Comparison of ENCODE assay signal across 1 cellular context in genomic region chr16:10322723-10323527, GRCh38.
TF ChIP-seq lines count a peak whose summit lies in the region.

No MANE protein-coding gene starts in this region.

TF ChIP-seq in K562, 482 proteins besides CTCF, POLR2A, EP300 and RAD21 (continued from another document and continues in another):
- no peak for TF ChIP-seq RERE (CRISPR knock-in tag; IDR thresholded peaks at IDR 0.05; ENCODE audit: borderline replicate concordance)
- peak; percentile 85 for TF ChIP-seq CBFA2T2 (conservative IDR thresholded peaks at IDR 0.05)
- TF ChIP-seq EZH2 (IDR thresholded peaks at IDR 0.05; ENCODE audit: borderline replicate concordance, low read depth, low read length), result no peak
- TF ChIP-seq KLF1 (tag; IDR thresholded peaks at IDR 0.05), result no peak
- no peak for TF ChIP-seq MCM7 (IDR thresholded peaks at IDR 0.05)
- TF ChIP-seq KLF16 (IDR thresholded peaks at IDR 0.05), result peak; percentile 36; the same call in 1 of the 2 replicates
- TF ChIP-seq TBL1XR1 (IDR thresholded peaks at IDR 0.05; ENCODE audit: low read length in 2 of 2), result 0 out of 4 replicates have a peak, but pooled peaks of 1 of the 2 experiments have one; percentile 8
- no peak for TF ChIP-seq TOE1 (IDR thresholded peaks at IDR 0.05; ENCODE audit: borderline replicate concordance)
- TF ChIP-seq TOE1 (CRISPR knock-in tag; IDR thresholded peaks at IDR 0.05; ENCODE audit: borderline replicate concordance, low read depth), result no peak
- no peak for TF ChIP-seq SIX5 (IDR thresholded peaks at IDR 0.05; ENCODE audit: borderline replicate concordance in 1 of 2, insufficient read depth in 1 of 2, low read depth in 1 of 2, low read length in 2 of 2)
- TF ChIP-seq DPF2 (IDR thresholded peaks at IDR 0.05), result peak; percentile 80
- TF ChIP-seq, protein P1, sequence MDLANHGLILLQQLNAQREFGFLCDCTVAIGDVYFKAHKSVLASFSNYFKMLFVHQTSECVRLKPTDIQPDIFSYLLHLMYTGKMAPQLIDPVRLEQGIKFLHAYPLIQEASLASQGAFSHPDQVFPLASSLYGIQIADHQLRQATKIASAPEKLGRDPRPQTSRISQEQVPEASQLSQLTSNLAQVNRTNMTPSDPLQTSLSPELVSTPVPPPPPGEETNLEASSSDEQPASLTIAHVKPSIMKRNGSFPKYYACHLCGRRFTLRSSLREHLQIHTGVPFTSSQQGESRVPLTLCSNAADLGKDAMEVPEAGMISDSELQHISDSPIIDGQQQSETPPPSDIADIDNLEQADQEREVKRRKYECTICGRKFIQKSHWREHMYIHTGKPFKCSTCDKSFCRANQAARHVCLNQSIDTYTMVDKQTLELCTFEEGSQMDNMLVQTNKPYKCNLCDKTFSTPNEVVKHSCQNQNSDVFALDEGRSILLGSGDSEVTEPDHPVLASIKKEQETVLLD (IDR thresholded peaks at IDR 0.05), result 0 out of 2 replicates have a peak, but pooled peaks have one; percentile 27
- no peak for TF ChIP-seq CBX2 (IDR thresholded peaks at IDR 0.05; ENCODE audit: insufficient read depth, low read length, poor library complexity, severe bottlenecking)
- TF ChIP-seq TCF3 (CRISPR knock-in tag; IDR thresholded peaks at IDR 0.05), result peak; percentile 64
- TF ChIP-seq FOXJ3 (CRISPR knock-in tag; IDR thresholded peaks at IDR 0.05), result no peak
- TF ChIP-seq ZNF655 (CRISPR knock-in tag; IDR thresholded peaks at IDR 0.05), result no peak
- 0 out of 2 replicates have a peak, but pooled peaks have one; percentile 30 for TF ChIP-seq SMARCE1 (IDR thresholded peaks at IDR 0.05)
- TF ChIP-seq ARID1B (IDR thresholded peaks at IDR 0.05), result peak; percentile 80
- TF ChIP-seq MBD1 (CRISPR knock-in tag; IDR thresholded peaks at IDR 0.05), result no peak
- peak; percentile 53; the same call in 1 of the 2 replicates for TF ChIP-seq FOXM1 (IDR thresholded peaks at IDR 0.05; ENCODE audit: low read depth)
- no peak for TF ChIP-seq FOXM1 (CRISPR knock-in tag; IDR thresholded peaks at IDR 0.05; ENCODE audit: low read depth)
- peak in 1 of 2 experiments; percentile 85; a peak in 1 of 4 replicates for TF ChIP-seq FOXA3 (CRISPR knock-in tag; conservative IDR thresholded peaks at IDR 0.05 in 1 of 2, IDR thresholded peaks at IDR 0.05 in 1 of 2)
- peak; percentile 31 to 50; a peak in 2 of 4 replicates for TF ChIP-seq ARNT (IDR thresholded peaks at IDR 0.05)
- no peak for TF ChIP-seq THAP7 (CRISPR knock-in tag; IDR thresholded peaks at IDR 0.05)
- TF ChIP-seq, protein P2, sequence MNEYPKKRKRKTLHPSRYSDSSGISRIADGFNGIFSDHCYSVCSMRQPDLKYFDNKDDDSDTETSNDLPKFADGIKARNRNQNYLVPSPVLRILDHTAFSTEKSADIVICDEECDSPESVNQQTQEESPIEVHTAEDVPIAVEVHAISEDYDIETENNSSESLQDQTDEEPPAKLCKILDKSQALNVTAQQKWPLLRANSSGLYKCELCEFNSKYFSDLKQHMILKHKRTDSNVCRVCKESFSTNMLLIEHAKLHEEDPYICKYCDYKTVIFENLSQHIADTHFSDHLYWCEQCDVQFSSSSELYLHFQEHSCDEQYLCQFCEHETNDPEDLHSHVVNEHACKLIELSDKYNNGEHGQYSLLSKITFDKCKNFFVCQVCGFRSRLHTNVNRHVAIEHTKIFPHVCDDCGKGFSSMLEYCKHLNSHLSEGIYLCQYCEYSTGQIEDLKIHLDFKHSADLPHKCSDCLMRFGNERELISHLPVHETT (CRISPR knock-in tag; conservative IDR thresholded peaks at IDR 0.05 in 1 of 2, IDR thresholded peaks at IDR 0.05 in 1 of 2), result peak in 1 of 2 experiments; percentile 43; a peak in 1 of 4 replicates
- no peak for TF ChIP-seq ETS2 (tag; IDR thresholded peaks at IDR 0.05; ENCODE audit: borderline replicate concordance, poor library complexity, severe bottlenecking)
- TF ChIP-seq FOXK1 (CRISPR knock-in tag; IDR thresholded peaks at IDR 0.05; ENCODE audit: borderline replicate concordance), result no peak
- no peak for TF ChIP-seq E2F1 (CRISPR knock-in tag; IDR thresholded peaks at IDR 0.05)
- TF ChIP-seq FOXA1 (IDR thresholded peaks at IDR 0.05; ENCODE audit: borderline replicate concordance), result no peak
- peak; percentile 28; the same call in 1 of the 2 replicates for TF ChIP-seq SMAD4 (CRISPR knock-in tag; conservative IDR thresholded peaks at IDR 0.05)
- 0 out of 2 replicates have a peak, but pooled peaks have one; percentile 25 for TF ChIP-seq MYBL2 (IDR thresholded peaks at IDR 0.05; ENCODE audit: low read depth)
- TF ChIP-seq MYBL2 (CRISPR knock-in tag; IDR thresholded peaks at IDR 0.05; ENCODE audit: borderline replicate concordance), result no peak
- peak in 1 of 2 experiments; percentile 61; a peak in 1 of 4 replicates for TF ChIP-seq HDAC1 (IDR thresholded peaks at IDR 0.05)
- TF ChIP-seq STAT5A (IDR thresholded peaks at IDR 0.05; ENCODE audit: borderline replicate concordance, low read length), result peak; percentile 53
- TF ChIP-seq TEAD4 (IDR thresholded peaks at IDR 0.05; ENCODE audit: low read length), result peak; percentile 70
- TF ChIP-seq TEAD4 (CRISPR knock-in tag; IDR thresholded peaks at IDR 0.05; ENCODE audit: borderline replicate concordance), result no peak
- TF ChIP-seq, protein P3, sequence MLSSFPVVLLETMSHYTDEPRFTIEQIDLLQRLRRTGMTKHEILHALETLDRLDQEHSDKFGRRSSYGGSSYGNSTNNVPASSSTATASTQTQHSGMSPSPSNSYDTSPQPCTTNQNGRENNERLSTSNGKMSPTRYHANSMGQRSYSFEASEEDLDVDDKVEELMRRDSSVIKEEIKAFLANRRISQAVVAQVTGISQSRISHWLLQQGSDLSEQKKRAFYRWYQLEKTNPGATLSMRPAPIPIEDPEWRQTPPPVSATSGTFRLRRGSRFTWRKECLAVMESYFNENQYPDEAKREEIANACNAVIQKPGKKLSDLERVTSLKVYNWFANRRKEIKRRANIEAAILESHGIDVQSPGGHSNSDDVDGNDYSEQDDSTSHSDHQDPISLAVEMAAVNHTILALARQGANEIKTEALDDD (IDR thresholded peaks at IDR 0.05), result peak; percentile 84
- TF ChIP-seq, protein P4, sequence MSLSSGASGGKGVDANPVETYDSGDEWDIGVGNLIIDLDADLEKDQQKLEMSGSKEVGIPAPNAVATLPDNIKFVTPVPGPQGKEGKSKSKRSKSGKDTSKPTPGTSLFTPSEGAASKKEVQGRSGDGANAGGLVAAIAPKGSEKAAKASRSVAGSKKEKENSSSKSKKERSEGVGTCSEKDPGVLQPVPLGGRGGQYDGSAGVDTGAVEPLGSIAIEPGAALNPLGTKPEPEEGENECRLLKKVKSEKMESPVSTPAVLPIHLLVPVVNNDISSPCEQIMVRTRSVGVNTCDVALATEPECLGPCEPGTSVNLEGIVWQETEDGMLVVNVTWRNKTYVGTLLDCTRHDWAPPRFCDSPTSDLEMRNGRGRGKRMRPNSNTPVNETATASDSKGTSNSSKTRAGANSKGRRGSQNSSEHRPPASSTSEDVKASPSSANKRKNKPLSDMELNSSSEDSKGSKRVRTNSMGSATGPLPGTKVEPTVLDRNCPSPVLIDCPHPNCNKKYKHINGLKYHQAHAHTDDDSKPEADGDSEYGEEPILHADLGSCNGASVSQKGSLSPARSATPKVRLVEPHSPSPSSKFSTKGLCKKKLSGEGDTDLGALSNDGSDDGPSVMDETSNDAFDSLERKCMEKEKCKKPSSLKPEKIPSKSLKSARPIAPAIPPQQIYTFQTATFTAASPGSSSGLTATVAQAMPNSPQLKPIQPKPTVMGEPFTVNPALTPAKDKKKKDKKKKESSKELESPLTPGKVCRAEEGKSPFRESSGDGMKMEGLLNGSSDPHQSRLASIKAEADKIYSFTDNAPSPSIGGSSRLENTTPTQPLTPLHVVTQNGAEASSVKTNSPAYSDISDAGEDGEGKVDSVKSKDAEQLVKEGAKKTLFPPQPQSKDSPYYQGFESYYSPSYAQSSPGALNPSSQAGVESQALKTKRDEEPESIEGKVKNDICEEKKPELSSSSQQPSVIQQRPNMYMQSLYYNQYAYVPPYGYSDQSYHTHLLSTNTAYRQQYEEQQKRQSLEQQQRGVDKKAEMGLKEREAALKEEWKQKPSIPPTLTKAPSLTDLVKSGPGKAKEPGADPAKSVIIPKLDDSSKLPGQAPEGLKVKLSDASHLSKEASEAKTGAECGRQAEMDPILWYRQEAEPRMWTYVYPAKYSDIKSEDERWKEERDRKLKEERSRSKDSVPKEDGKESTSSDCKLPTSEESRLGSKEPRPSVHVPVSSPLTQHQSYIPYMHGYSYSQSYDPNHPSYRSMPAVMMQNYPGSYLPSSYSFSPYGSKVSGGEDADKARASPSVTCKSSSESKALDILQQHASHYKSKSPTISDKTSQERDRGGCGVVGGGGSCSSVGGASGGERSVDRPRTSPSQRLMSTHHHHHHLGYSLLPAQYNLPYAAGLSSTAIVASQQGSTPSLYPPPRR (CRISPR knock-in tag; IDR thresholded peaks at IDR 0.05; ENCODE audit: borderline replicate concordance), result no peak
- TF ChIP-seq NCOA2 (IDR thresholded peaks at IDR 0.05; ENCODE audit: partially characterized antibody in 2 of 2), result peak in 1 of 2 experiments; percentile 42
- no peak for TF ChIP-seq ZNF12 (CRISPR knock-in tag; IDR thresholded peaks at IDR 0.05)
- peak; percentile 54 to 78; a peak in 3 of 4 replicates for TF ChIP-seq TRIM24 (IDR thresholded peaks at IDR 0.05)
- TF ChIP-seq MTA2 (IDR thresholded peaks at IDR 0.05; ENCODE audit: low read depth), result peak; percentile 51
- TF ChIP-seq GATAD2B (IDR thresholded peaks at IDR 0.05; ENCODE audit: borderline replicate concordance), result no peak
- TF ChIP-seq POLR2AphosphoS5 (IDR thresholded peaks at IDR 0.05; ENCODE audit: control insufficient read depth, insufficient read depth, low read depth, low read length), result peak; percentile 66
- peak; percentile 66 for TF ChIP-seq NCOR1 (IDR thresholded peaks at IDR 0.05)
- no peak for TF ChIP-seq YBX1 (IDR thresholded peaks at IDR 0.05)
- peak; percentile 62; the same call in 1 of the 2 replicates for TF ChIP-seq LEF1 (IDR thresholded peaks at IDR 0.05)
